ENCODE assay signal across 11 cellular contexts in genomic region chr1:58446368-58446767, GRCh38.
"Had no signal": no experiment of that assay in that cellular context is flagged by ENCODE, and none has a peak within 500 bp of the region (broad histone marks: within the 10 kb centered on the region; RNA-seq: fewer than 3 reads in every experiment).

No MANE protein-coding gene starts in this region.

- H3K27me3 Mint-ChIP-seq: activated naive CD4-positive, alpha-beta T cell treated with anti-CD3 and anti-CD28 coated beads, Interleukin-2, amount 10 ng/mL, durations not matched to agents 7 days and 5 days; naive thymus-derived CD4-positive, alpha-beta T cell had no signal

- H3K36me3 ChIP-seq: transverse colon had no signal

- H3K4me3 Mint-ChIP-seq: activated naive CD4-positive, alpha-beta T cell treated with anti-CD3 and anti-CD28 coated beads, Interleukin-2, amount 10 ng/mL, durations not matched to agents 7 days and 5 days; naive thymus-derived CD4-positive, alpha-beta T cell had no signal

- H3K9ac ChIP-seq: parathyroid adenoma had no signal

- H3K4me1 ChIP-seq: parathyroid adenoma, transverse colon had no signal

- H3K9me3 ChIP-seq: transverse colon had no signal

- ATAC-seq: naive thymus-derived CD4-positive, alpha-beta T cell had no signal

- DNase-seq: activated CD4-positive, alpha-beta T cell treated with anti-CD3 and anti-CD28 coated beads, Interleukin-2, amount 50 U/mL, for 48 hours; activated CD4-positive, CD25-positive, alpha-beta regulatory T cell treated with anti-CD3 and anti-CD28 coated beads, Interleukin-2, amount 50 U/mL, for 72 hours; activated naive CD4-positive, alpha-beta T cell treated with anti-CD3 and anti-CD28 coated beads, Interleukin-2, amount 10 ng/mL, durations not matched to agents 7 days and 5 days; naive thymus-derived CD4-positive, alpha-beta T cell; retina; stimulated activated CD4-positive, alpha-beta T cell treated with anti-CD3 and anti-CD28 coated beads, Interleukin-4, amount 100 ng/mL, for 24 hours; stimulated activated naive CD4-positive, alpha-beta T cell treated with Interleukin-2 at 50 U/mL for 16 hours; substantia nigra; transverse colon had no signal

- H3K27ac Mint-ChIP-seq: activated naive CD4-positive, alpha-beta T cell treated with anti-CD3 and anti-CD28 coated beads, Interleukin-2, amount 10 ng/mL, durations not matched to agents 7 days and 5 days; activated T-helper 2 cell treated with anti-CD3 and anti-CD28 coated beads, Interferon-gamma antibody, Interleukin-2, Interleukin-4, amounts not matched to agents 10 μg/mL and 5 μg/mL and 100 μg/mL, durations not matched to agents 14 hours and 24 hours and 36 hours; naive thymus-derived CD4-positive, alpha-beta T cell had no signal

- H3K27ac ChIP-seq: parathyroid adenoma, transverse colon had no signal

- H3K27me3 ChIP-seq: transverse colon had no signal

- H3K4me1 Mint-ChIP-seq: activated naive CD4-positive, alpha-beta T cell treated with anti-CD3 and anti-CD28 coated beads, Interleukin-2, amount 10 ng/mL, durations not matched to agents 7 days and 5 days had no signal

- H2AFZ ChIP-seq: parathyroid adenoma had no signal

- H3K79me2 ChIP-seq: parathyroid adenoma had no signal

- H3K9me3 Mint-ChIP-seq: activated naive CD4-positive, alpha-beta T cell treated with anti-CD3 and anti-CD28 coated beads, Interleukin-2, amount 10 ng/mL, durations not matched to agents 7 days and 5 days; activated T-helper 2 cell treated with anti-CD3 and anti-CD28 coated beads, Interferon-gamma antibody, Interleukin-2, Interleukin-4, amounts not matched to agents 10 μg/mL and 5 μg/mL and 100 μg/mL, durations not matched to agents 14 hours and 24 hours and 36 hours; naive thymus-derived CD4-positive, alpha-beta T cell had no signal

- H3K4me3 ChIP-seq: transverse colon had no signal

- H3K36me3 Mint-ChIP-seq: activated naive CD4-positive, alpha-beta T cell treated with anti-CD3 and anti-CD28 coated beads, Interleukin-2, amount 10 ng/mL, durations not matched to agents 7 days and 5 days had no signal
